ENCODE assay signal across 19 cellular contexts in the genomic region with DNA sequence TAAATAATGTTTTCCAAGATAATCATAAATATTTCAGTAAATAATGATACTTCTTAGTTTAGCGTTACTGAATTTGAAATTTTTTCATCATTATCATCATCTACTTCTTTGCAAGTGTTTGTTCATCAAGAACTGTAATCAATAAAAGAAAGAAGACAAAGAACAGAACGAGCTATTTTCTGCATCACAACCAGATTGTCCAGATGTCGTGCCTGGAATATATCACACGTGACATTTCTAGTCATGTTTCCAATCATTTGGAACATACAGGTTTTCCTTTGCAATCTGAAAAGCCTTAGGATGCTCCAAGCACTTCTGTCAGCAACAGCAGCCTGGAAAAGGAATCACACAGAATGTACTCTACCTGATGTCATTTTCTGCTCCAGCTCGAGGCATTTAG.
"Had no signal": no experiment of that assay in that cellular context is flagged by ENCODE, and none has a peak within 500 bp of the region (broad histone marks: within the 10 kb centered on the region; RNA-seq: fewer than 3 reads in every experiment).

No MANE protein-coding gene starts in this region.

- H3K4me1 ChIP-seq: prostate gland, right atrium auricular region had no signal

- H3K27ac ChIP-seq: coronary artery, esophagus squamous epithelium, heart left ventricle, lower lobe of right lung, prostate gland, right atrium auricular region had no signal

- H3K27ac Mint-ChIP-seq: activated naive CD4-positive, alpha-beta T cell treated with anti-CD3 and anti-CD28 coated beads for 36 hours; activated naive CD8-positive, alpha-beta T cell treated with anti-CD3 and anti-CD28 coated beads, Interleukin-2, amount 50 U/mL, for 24 hours; T-helper 17 cell had no signal

- DNase-seq: activated CD4-positive, alpha-beta T cell treated with anti-CD3 and anti-CD28 coated beads for 4 hours; activated CD4-positive, alpha-beta T cell treated with anti-CD3 and anti-CD28 coated beads, Interleukin-2, amount 50 U/mL, for 48 hours; activated CD4-positive, CD25-positive, alpha-beta regulatory T cell; activated effector memory CD4-positive, alpha-beta T cell treated with Interleukin-2 at 50 U/mL for 16 hours; activated naive CD4-positive, alpha-beta T cell treated with anti-CD3 and anti-CD28 coated beads for 36 hours; activated naive CD8-positive, alpha-beta T cell treated with anti-CD3 and anti-CD28 coated beads, Interleukin-2, amount 50 U/mL, for 24 hours; cerebellar nuclear complex; esophagus squamous epithelium; heart left ventricle; lower lobe of right lung; naive B cell; stimulated activated CD4-positive, alpha-beta T cell treated with anti-CD3 and anti-CD28 coated beads, Interleukin-4, amount 100 ng/mL, for 24 hours; stimulated activated naive CD8-positive, alpha-beta T cell treated with anti-CD3 and anti-CD28 coated beads, Interleukin-15, Interleukin-2, amounts not matched to agents 100 U/mL and 50 U/mL, for 24 hours; T-helper 17 cell had no signal

- ATAC-seq: activated naive CD8-positive, alpha-beta T cell treated with anti-CD3 and anti-CD28 coated beads, Interleukin-2, amount 50 U/mL, for 24 hours; heart left ventricle; left lobe of liver; lower lobe of right lung; stimulated activated naive CD8-positive, alpha-beta T cell treated with anti-CD3 and anti-CD28 coated beads, Interleukin-15, Interleukin-2, amounts not matched to agents 100 U/mL and 50 U/mL, for 24 hours; T-helper 17 cell had no signal

- H3K4me3 ChIP-seq: coronary artery, esophagus squamous epithelium, heart left ventricle, lower lobe of right lung, prostate gland, right atrium auricular region had no signal

- H3K27me3 Mint-ChIP-seq: activated naive CD8-positive, alpha-beta T cell treated with anti-CD3 and anti-CD28 coated beads, Interleukin-2, amount 50 U/mL, for 24 hours; naive B cell; T-helper 17 cell had no signal

- H3K9me3 ChIP-seq: esophagus squamous epithelium, prostate gland had no signal

- H3K4me3 Mint-ChIP-seq: activated naive CD4-positive, alpha-beta T cell treated with anti-CD3 and anti-CD28 coated beads for 36 hours; activated naive CD8-positive, alpha-beta T cell treated with anti-CD3 and anti-CD28 coated beads, Interleukin-2, amount 50 U/mL, for 24 hours; activated T-cell treated with anti-CD3 and anti-CD28 coated beads, Interleukin-2, amount 50 U/mL, for 72 hours; naive B cell; T-helper 17 cell had no signal

- H3K36me3 ChIP-seq: esophagus squamous epithelium, heart left ventricle, lower lobe of right lung, prostate gland, right atrium auricular region had no signal

- H3K27me3 ChIP-seq: esophagus squamous epithelium, heart left ventricle, right atrium auricular region had no signal
